Comparison of ENCODE assay signal across 9 cellular contexts in genomic region chr17:8222380-8222629, GRCh38. TPM values are rescaled to one million over a fixed set of nuclear protein-coding genes. Genes with fewer than 3 reads are reported as not detected.
DNase-seq lines count a peak whose midpoint lies in the region; ATAC-seq, FAIRE-seq and TF ChIP-seq lines count a peak whose summit lies in the region.
"Had no signal": no experiment of that assay in that cellular context is flagged by ENCODE, and none has a peak within 500 bp of the region (broad histone marks: within the 10 kb centered on the region; RNA-seq: fewer than 3 reads in every experiment).

No MANE protein-coding gene starts in this region.

- no peaks in the 10 kb centered on the region for H3K79me2 ChIP-seq in OCI-LY7 (ENCODE audit: insufficient read depth, low read depth, low read length)

- intact Hi-C loops in OCI-LY7 (cut with micrococcal nuclease; ENCODE audit: unreplicated experiment), result loop anchor here (1.0 kb wide), 5 partner anchors 12 to 83 kb away; partner anchors contain the start of gene AURKB
- intact Hi-C loops in pancreas (cut with DNase I), result loop anchor here in 2 of 3 donors (2.0 to 5.0 kb wide), 2 partner anchors 35 to 36 kb away; no protein-coding TSS in a partner anchor
- intact Hi-C loops in left colon (cut with DNase I, micrococcal nuclease), result no loop called here

- H3K4me1 ChIP-seq in HAP-1, result peaks cover 23% of the 10 kb centered on the region
- peaks cover 21% of the 10 kb centered on the region for H3K4me1 ChIP-seq in OCI-LY7 (ENCODE audit: insufficient read depth, low read length, poor library complexity, severe bottlenecking)
- peaks cover 7 to 16% (median 10%) of the 10 kb centered on the region in 3 donors for H3K4me1 ChIP-seq in pancreas

- H3K4me1 Mint-ChIP-seq in endothelial cell (ENCODE audit: unreplicated experiment), result peaks cover 31% of the 10 kb centered on the region

- peak overlapping the region; percentile 97 for H3K4me3 Mint-ChIP-seq in endothelial cell (ENCODE audit: unreplicated experiment)

- no peaks in the 10 kb centered on the region for H3K27me3 ChIP-seq in HAP-1 (ENCODE audit: low read depth)
- no peaks in the 10 kb centered on the region for H3K27me3 ChIP-seq in pancreas

- peak overlapping the region; percentile 47; the same call in 1 of the 2 replicates for H2AFZ ChIP-seq in OCI-LY7 (ENCODE audit: low read length)

- H4K20me1 ChIP-seq in OCI-LY7 (ENCODE audit: insufficient read depth, low read length), result no peaks in the 10 kb centered on the region

- peak in 1 of 4 donors; percentile 2 for ATAC-seq in pancreas
- no peak for ATAC-seq in left colon

- peaks cover 26% of the 10 kb centered on the region for H3K36me3 Mint-ChIP-seq in endothelial cell (ENCODE audit: low read depth, unreplicated experiment)

- peaks cover 52% of the 10 kb centered on the region for H3K27me3 Mint-ChIP-seq in endothelial cell (ENCODE audit: unreplicated experiment)

- DNase-seq in GM13977 (ENCODE audit: low spot score) (peak; percentile 62), HAP-1 (ENCODE audit: low spot score in 2 of 2) (no peak), OCI-LY7 (ENCODE audit: low spot score) (peak; percentile 79), endothelial cell (ENCODE audit: low spot score) (no peak), pancreas (no peak), left colon (no peak), glomerular visceral epithelial cell (ENCODE audit: extremely low spot score) (no peak), inferior parietal cortex (ENCODE audit: extremely low spot score) (no peak)

- CTCF ChIA-PET in OCI-LY7 (lab: Charles Lee; ENCODE audit: unreplicated experiment), result interaction anchor here (0.8 to 2.6 kb wide), 4 partner anchors 12 to 100 kb away, joined by 3 to 15 read pairs (median 6); partner anchors contain the start of genes AURKB and CTC1

- no peak for FAIRE-seq in pancreas (lab: Jason Lieb, UNC)
- FAIRE-seq: TTC549 had no signal

- H3K9me3 ChIP-seq in HAP-1 (no peaks in the 10 kb centered on the region), OCI-LY7 (ENCODE audit: low read length) (no peaks in the 10 kb centered on the region), pancreas (no peaks in the 10 kb centered on the region)

- in situ Hi-C loops in GM13977 (cut with MboI; ENCODE audit: low pct_unique_long_range_greater_than_20kb, low sequenced_read_pairs, unreplicated experiment) (no loop called here), HAP-1 (cut with MboI; ENCODE audit: low sequenced_read_pairs) (loop anchor here (5.0 kb wide), 2 partner anchors 35 to 100 kb away; partner anchors contain the start of gene HES7)

- peak overlapping the region; percentile 97 for H3K27ac Mint-ChIP-seq in endothelial cell (ENCODE audit: unreplicated experiment)

- H3K36me3 ChIP-seq in HAP-1 (replicated peaks) (peaks cover 4% of the 10 kb centered on the region), OCI-LY7 (ENCODE audit: insufficient read depth, low read length) (peaks cover 21% of the 10 kb centered on the region), pancreas (no peaks in the 10 kb centered on the region)

- H3K9me3 Mint-ChIP-seq in endothelial cell (ENCODE audit: unreplicated experiment), result peaks cover 5% of the 10 kb centered on the region

- POLR2A ChIA-PET in OCI-LY7 (lab: Charles Lee), result interaction anchor here (0.8 to 4.3 kb wide), 9 partner anchors 12 to 79 kb away, joined by 3 to 49 read pairs (median 6); partner anchors contain the start of genes AURKB, BORCS6, CTC1 and RANGRF

- no peak for TF ChIP-seq CTCF in GM13977 (IDR thresholded peaks at IDR 0.05; ENCODE audit: extremely low read depth, insufficient read depth, missing control alignments)
- no peak for TF ChIP-seq CTCF in OCI-LY7 (conservative IDR thresholded peaks at IDR 0.05; ENCODE audit: low read length)
- no peak for TF ChIP-seq CTCF in endothelial cell (IDR thresholded peaks at IDR 0.05; ENCODE audit: unreplicated experiment)
- no peak for TF ChIP-seq CTCF in pancreas (IDR thresholded peaks at IDR 0.05)

- H3K9me2 ChIP-seq in OCI-LY7 (ENCODE audit: insufficient read depth, low read length), result no peaks in the 10 kb centered on the region

- H3K4me3 ChIP-seq in HAP-1 (peak overlapping the region; percentile 63), OCI-LY7 (ENCODE audit: low read depth, low read length, poor library complexity, severe bottlenecking) (peak overlapping the region; percentile 80), pancreas (peak overlapping the region; percentile 38 to 63 (median 47))

- WGBS in pancreas, 2 donors, result 0 to 1% methylated on average over 9 of the region's 9 CpGs

- H3K27ac ChIP-seq in OCI-LY7 (ENCODE audit: low read depth, low read length, poor library complexity, severe bottlenecking) (peak overlapping the region; percentile 88), pancreas (peak overlapping the region; percentile 89 to 97 (median 95))

- H3K4me2 ChIP-seq in OCI-LY7 (ENCODE audit: low read length), result peak overlapping the region; percentile 94

- BruUV-seq in OCI-LY7 (replicated peaks; lab: Mats Ljungman, UMichigan), result no TSS peak

RNA-seq across cellular contexts. Expression of gene AURKB, which starts 11.9 kb away (rescaled TPM):
- total RNA-seq in OCI-LY7 (2014; rRNA removed; shearing (Covaris generic)), result 248 and 283 TPM in 2 replicates
- total RNA-seq in OCI-LY7 (2022) (310 and 323 TPM in 2 replicates), endothelial cell (ENCODE audit: unreplicated experiment) (21.4 TPM), pancreas (1 to 10 TPM in 1 of 6 donors, under 1 TPM in 2, not detected in 3; 0.47 to 2.0 (median 0.95) TPM), left colon (10 to 100 TPM in 1 of 2 donors, 1 to 10 TPM in 1; 6.4 to 22.4 TPM)
- under 1 TPM; 0.40 to 0.72 TPM for polyA plus RNA-seq in pancreas

RNA-seq across cellular contexts. Expression of gene CTC1, which starts 25.6 kb away (rescaled TPM):
- total RNA-seq in OCI-LY7 (2014; rRNA removed; shearing (Covaris generic)), result 36.2 and 50.3 TPM in 2 replicates
- 97.6 and 122 TPM in 2 replicates for total RNA-seq in OCI-LY7 (2022)
- total RNA-seq in endothelial cell (ENCODE audit: unreplicated experiment), result 41.3 TPM
- total RNA-seq in pancreas, result 10 to 100 TPM; 15.4 to 40.8 (median 17.3) TPM
- 10 to 100 TPM; 22.6 to 42.6 TPM for polyA plus RNA-seq in pancreas
- 10 to 100 TPM; 38.7 to 38.8 TPM for total RNA-seq in left colon

RNA-seq across cellular contexts. Expression of gene PFAS, which starts 26.8 kb away (rescaled TPM):
- total RNA-seq in OCI-LY7 (2014; rRNA removed; shearing (Covaris generic)), result 114 and 122 TPM in 2 replicates
- total RNA-seq in OCI-LY7 (2022) (170 and 180 TPM in 2 replicates), endothelial cell (ENCODE audit: unreplicated experiment) (67.0 TPM), pancreas (10 to 100 TPM; 11.5 to 21.4 (median 18.7) TPM), left colon (10 to 100 TPM; 17.0 to 23.9 TPM)
- 10 to 100 TPM; 11.7 to 21.1 TPM for polyA plus RNA-seq in pancreas

RNA-seq across cellular contexts. Expression of gene BORCS6, which starts 32.3 kb away (rescaled TPM):
- total RNA-seq in OCI-LY7 (2014; rRNA removed; shearing (Covaris generic)), result 13.9 and 14.3 TPM in 2 replicates
- total RNA-seq in OCI-LY7 (2022) (12.0 and 12.7 TPM in 2 replicates), endothelial cell (ENCODE audit: unreplicated experiment) (9.7 TPM), pancreas (10 to 100 TPM in 1 of 6 donors, 1 to 10 TPM in 5; 4.9 to 10.4 (median 6.9) TPM), left colon (10 to 100 TPM; 12.2 to 13.3 TPM)
- 1 to 10 TPM; 4.5 to 6.1 TPM for polyA plus RNA-seq in pancreas

RNA-seq across cellular contexts. Expression of gene TMEM107, which starts 46.1 kb away (rescaled TPM):
- 34.6 and 57.0 TPM in 2 replicates for total RNA-seq in OCI-LY7 (2014; rRNA removed; shearing (Covaris generic))
- total RNA-seq in OCI-LY7 (2022) (43.9 and 45.4 TPM in 2 replicates), endothelial cell (ENCODE audit: unreplicated experiment) (14.6 TPM), pancreas (10 to 100 TPM in 1 of 6 donors, 1 to 10 TPM in 5; 5.2 to 10.2 (median 6.3) TPM), left colon (10 to 100 TPM; 11.3 to 12.6 TPM)
- polyA plus RNA-seq in pancreas, result 10 to 100 TPM in 1 of 2 donors, 1 to 10 TPM in 1; 5.7 to 11.1 TPM

Comparison
In these comparisons a context has a peak if more than half of its experiments do, and no peak if none do; other contexts are left out.
1. DNase-seq: peak in GM13977 (single experiment) and OCI-LY7 (single experiment); none in HAP-1 (0 of 2), endothelial cell (single experiment), pancreas (0 of 6), left colon (0 of 2), glomerular visceral epithelial cell (single experiment) and inferior parietal cortex (single experiment).
2. RNA of gene AURKB, which starts 11.9 kb away (total RNA-seq): 248 to 323 TPM in OCI-LY7; 6.4 to 22.4 TPM in left colon, 21.4 TPM in endothelial cell (single experiment) and 0.47 to 2.0 TPM in pancreas; every median in the first group is over 10 times any median in the second.
3. intact Hi-C loops: an anchor here in OCI-LY7 (1.0 kb wide) and pancreas (2.0 to 5.0 kb wide); none called in left colon.
4. Peak in every context shown above with its lines, with median percentiles within 50 percentile points of each other: H3K4me3 ChIP-seq.